In the genomic region with DNA sequence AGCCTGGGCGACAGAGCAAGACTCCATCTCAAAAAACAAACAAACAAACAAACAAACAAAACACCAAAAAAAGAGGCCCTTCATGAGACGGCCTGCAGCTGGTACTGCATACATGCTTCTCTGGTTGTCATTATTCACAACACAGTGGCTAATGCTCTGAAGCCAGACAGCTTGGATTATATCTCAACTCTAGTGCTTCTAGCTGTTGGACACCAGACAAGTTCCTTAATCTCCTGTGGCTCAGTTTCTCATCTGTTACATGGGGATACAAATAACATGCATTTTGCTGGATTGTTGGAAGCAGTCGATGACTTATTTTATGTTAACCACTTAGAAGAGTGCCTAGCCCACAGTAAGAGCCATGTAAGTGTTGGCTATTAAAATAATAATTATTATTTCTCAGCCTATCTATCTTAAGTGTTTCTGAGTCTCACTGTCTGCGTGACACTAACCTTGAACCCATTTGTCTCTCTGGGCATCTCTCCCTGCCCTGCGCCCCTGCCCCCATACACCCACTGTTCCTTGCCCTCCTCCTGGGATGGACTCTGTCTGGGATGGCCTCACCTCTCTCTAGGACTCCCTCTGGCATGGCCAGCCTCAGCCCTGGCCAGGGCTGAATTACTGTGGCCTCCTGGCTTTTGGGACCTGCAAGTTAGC, we compare ENCODE assay signal across 8 cellular contexts. TPM values are rescaled to one million over a fixed set of nuclear protein-coding genes. Genes with fewer than 3 reads are reported as not detected.
A peak's percentile ranks its signal among the peaks of the same experiment; 100 is the strongest.
DNase-seq lines count a peak whose midpoint lies in the region; ATAC-seq, FAIRE-seq and TF ChIP-seq lines count a peak whose summit lies in the region.

No MANE protein-coding gene starts in this region.

- no peak overlapping the region for H3K4me3 ChIP-seq in astrocyte (ENCODE audit: insufficient read depth, low read depth, low read length)
- peak overlapping the region; percentile 100 for H3K4me3 ChIP-seq in mononuclear cell (ENCODE audit: low read length)

- H3K4me1 Mint-ChIP-seq in stimulated activated naive CD8-positive, alpha-beta T cell treated with anti-CD3 and anti-CD28 coated beads, Interleukin-15, Interleukin-2, amounts not matched to agents 100 ng/mL and 50 ng/mL, for 24 hours (ENCODE audit: low read depth) = peaks cover 39% of the 10 kb centered on the region
- H3K4me1 Mint-ChIP-seq in astrocyte (ENCODE audit: low read depth, unreplicated experiment) = peaks cover 23% of the 10 kb centered on the region

- H3K27me3 Mint-ChIP-seq in stimulated activated naive CD8-positive, alpha-beta T cell treated with anti-CD3 and anti-CD28 coated beads, Interleukin-15, Interleukin-2, amounts not matched to agents 100 ng/mL and 50 ng/mL, for 24 hours = no peaks in the 10 kb centered on the region
- H3K27me3 Mint-ChIP-seq in astrocyte (ENCODE audit: low read depth, unreplicated experiment) = no peaks in the 10 kb centered on the region

- peak overlapping the region; percentile 94 for H3K9ac ChIP-seq in astrocyte (ENCODE audit: low read length)

- no peak for TF ChIP-seq CTCF in astrocyte (IDR thresholded peaks at IDR 0.05; ENCODE audit: insufficient read depth, low read depth, low read length)

- no peak for ATAC-seq in stimulated activated naive CD8-positive, alpha-beta T cell treated with anti-CD3 and anti-CD28 coated beads, Interleukin-15, Interleukin-2, amounts not matched to agents 100 U/mL and 50 U/mL, for 24 hours
- ATAC-seq in GM18870 (IDR thresholded peaks at IDR 0.05; ENCODE audit: unreplicated experiment) = no peak

- peaks cover 51% of the 10 kb centered on the region for H3K4me1 ChIP-seq in astrocyte (ENCODE audit: insufficient read depth, low read length)
- H3K4me1 ChIP-seq in mononuclear cell (ENCODE audit: insufficient read depth, low read length) = peaks cover 72% of the 10 kb centered on the region

- no peaks in the 10 kb centered on the region for H3K9me3 Mint-ChIP-seq in stimulated activated naive CD8-positive, alpha-beta T cell treated with anti-CD3 and anti-CD28 coated beads, Interleukin-15, Interleukin-2, amounts not matched to agents 100 ng/mL and 50 ng/mL, for 24 hours
- H3K9me3 Mint-ChIP-seq in astrocyte (ENCODE audit: unreplicated experiment) = no peaks in the 10 kb centered on the region

- peak overlapping the region; percentile 89 for H3K4me3 Mint-ChIP-seq in stimulated activated naive CD8-positive, alpha-beta T cell treated with anti-CD3 and anti-CD28 coated beads, Interleukin-15, Interleukin-2, amounts not matched to agents 100 ng/mL and 50 ng/mL, for 24 hours
- H3K4me3 Mint-ChIP-seq in astrocyte (ENCODE audit: unreplicated experiment) = no peak overlapping the region

- no peak for FAIRE-seq in astrocyte (lab: Jason Lieb, UNC)

- H3K36me3 Mint-ChIP-seq in stimulated activated naive CD8-positive, alpha-beta T cell treated with anti-CD3 and anti-CD28 coated beads, Interleukin-15, Interleukin-2, amounts not matched to agents 100 ng/mL and 50 ng/mL, for 24 hours (ENCODE audit: low read depth) = peaks cover 3% of the 10 kb centered on the region
- H3K36me3 Mint-ChIP-seq in astrocyte (ENCODE audit: low read depth, unreplicated experiment) = no peaks in the 10 kb centered on the region

- peaks cover 18% of the 10 kb centered on the region for H4K20me1 ChIP-seq in astrocyte (ENCODE audit: insufficient read depth, low read length)

- H3K79me2 ChIP-seq in astrocyte (ENCODE audit: insufficient read depth, low read length) = peaks cover 18% of the 10 kb centered on the region

- H3K27me3 ChIP-seq in astrocyte (ENCODE audit: insufficient read depth, low read length) (no peaks in the 10 kb centered on the region), mononuclear cell (ENCODE audit: insufficient read depth, low read length) (no peaks in the 10 kb centered on the region)

- H3K27ac Mint-ChIP-seq in stimulated activated naive CD8-positive, alpha-beta T cell treated with anti-CD3 and anti-CD28 coated beads, Interleukin-15, Interleukin-2, amounts not matched to agents 100 ng/mL and 50 ng/mL, for 24 hours = peak overlapping the region; percentile 96
- peak overlapping the region; percentile 99 for H3K27ac Mint-ChIP-seq in astrocyte (ENCODE audit: unreplicated experiment)

- no peak for DNase-seq in stimulated activated naive CD8-positive, alpha-beta T cell treated with anti-CD3 and anti-CD28 coated beads, Interleukin-15, Interleukin-2, amounts not matched to agents 100 U/mL and 50 U/mL, for 24 hours
- DNase-seq in astrocyte (ENCODE audit: low read depth) (no peak), GM19238 (ENCODE audit: insufficient read length, low spot score) (no peak), NCI-H2107 treated with DMSO at 0.1 percent for 48 hours (lab: John Stamatoyannopoulos, UW; ENCODE audit: unreplicated experiment) (no peak), kidney tubule cell (ENCODE audit: low spot score) (no peak)

- no peaks in the 10 kb centered on the region for H3K36me3 ChIP-seq in astrocyte (ENCODE audit: insufficient read depth, low read length)

- H3K4me2 ChIP-seq in astrocyte (ENCODE audit: low read length) = peak overlapping the region; percentile 91

- H3K27ac ChIP-seq in astrocyte (ENCODE audit: low read depth, low read length) = peak overlapping the region; percentile 70

- H3K9me3 ChIP-seq in astrocyte (ENCODE audit: insufficient read depth, low read depth, low read length) = no peaks in the 10 kb centered on the region
- H3K9me3 ChIP-seq in mononuclear cell (ENCODE audit: low read depth, low read length) = no peaks in the 10 kb centered on the region

- H2AFZ ChIP-seq in astrocyte (ENCODE audit: low read depth, low read length) = no peak overlapping the region

RNA-seq across cellular contexts. Expression of a gene that starts 3.1 kb away (rescaled TPM):
- total RNA-seq in astrocyte (101 and 126 TPM in 2 replicates), mononuclear cell (5,180 TPM)

RNA-seq across cellular contexts. Expression of a gene that starts 12.8 kb away (rescaled TPM):
- 21.7 and 25.9 TPM in 2 replicates for total RNA-seq in astrocyte
- 8.3 TPM for total RNA-seq in mononuclear cell

RNA-seq across cellular contexts. Expression of a gene that starts 13.4 kb away (rescaled TPM):
- total RNA-seq in astrocyte (145 and 166 TPM in 2 replicates), mononuclear cell (55.5 TPM)

RNA-seq across cellular contexts. Expression of a gene that starts 13.7 kb away (rescaled TPM):
- total RNA-seq in astrocyte (3.6 and 4.5 TPM in 2 replicates), mononuclear cell (not detected)

RNA-seq across cellular contexts. Expression of a gene that starts 18.2 kb away (rescaled TPM):
- total RNA-seq in astrocyte (5.4 and 10.5 TPM in 2 replicates), mononuclear cell (1.4 TPM)

Comparison
In these comparisons a context has a peak if more than half of its experiments do, and no peak if none do; other contexts are left out.
1. RNA of a gene that starts 3.1 kb away (total RNA-seq): 5,180 TPM in mononuclear cell (single experiment); 101 to 126 TPM in astrocyte; every median in the first group is over 10 times any median in the second.